ENCODE assay signal across 8 cellular contexts in the genomic region with DNA sequence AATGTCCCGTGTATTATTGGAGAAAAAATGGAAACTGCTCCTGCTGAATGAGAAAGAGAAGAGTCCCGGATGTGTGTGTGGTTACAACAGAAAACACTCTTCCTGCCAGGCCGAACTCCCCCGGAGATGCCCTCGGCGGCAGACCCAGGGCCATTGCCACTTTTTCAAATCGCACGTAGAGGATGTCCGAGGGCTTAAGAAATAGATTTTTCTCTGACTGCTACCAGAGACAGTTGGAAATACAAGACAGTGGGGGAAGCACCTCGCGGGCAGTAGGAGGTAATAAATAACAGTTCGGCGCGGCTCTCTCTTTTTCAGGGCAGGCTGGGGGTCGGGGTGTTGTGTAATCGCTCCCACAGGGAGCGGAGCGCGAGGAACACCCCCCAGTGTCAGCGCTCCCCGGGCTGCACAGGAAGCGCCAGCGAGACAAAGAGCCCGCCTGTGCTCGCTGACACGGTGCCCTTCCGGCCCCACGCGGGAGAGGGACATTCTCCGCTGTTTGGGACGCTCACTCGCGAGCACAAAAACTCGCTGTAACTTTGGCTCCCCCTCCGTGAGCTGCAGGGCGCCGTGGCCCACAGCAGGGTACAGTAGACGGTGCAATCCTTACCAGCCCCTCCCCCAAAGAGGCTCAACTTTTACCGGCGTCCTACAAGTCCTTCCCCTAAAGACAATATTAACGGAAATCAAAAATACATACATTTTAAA. TPM values are rescaled to one million over a fixed set of nuclear protein-coding genes. Genes with fewer than 3 reads are reported as not detected.
DNase-seq lines count a peak whose midpoint lies in the region; ATAC-seq and TF ChIP-seq lines count a peak whose summit lies in the region.

No MANE protein-coding gene starts in this region.

- TF ChIP-seq CTCF in A673 (conservative IDR thresholded peaks at IDR 0.05; ENCODE audit: low read depth, low read length): no peak

- H3K4me3 ChIP-seq in A673 (ENCODE audit: low read depth, low read length, poor library complexity, severe bottlenecking) (peak overlapping the region; percentile 78), ectodermal cell (ENCODE audit: insufficient read depth, low read depth, low read length) (peak overlapping the region; percentile 97)

- DNase-seq in A673 (ENCODE audit: low spot score): peak; percentile 88
- DNase-seq in NCI-H524 treated with DMSO at 0.1 percent for 48 hours (lab: John Stamatoyannopoulos, UW): peak; percentile 50
- peak; percentile 45 to 52 for DNase-seq in activated CD4-positive, alpha-beta T cell treated with anti-CD3 and anti-CD28 coated beads, Interleukin-2, amount 50 U/mL, for 4 hours
- peak; percentile 85 to 88 for DNase-seq in lung microvascular endothelial cell (ENCODE audit: low read depth in 2 of 2)
- DNase-seq in stimulated activated CD8-positive, alpha-beta memory T cell treated with anti-CD3 and anti-CD28 coated beads, Interleukin-12 subunit alpha, Interleukin-12 subunit beta, amount 100 ng/mL, for 1 hour (ENCODE audit: low read depth): peak; percentile 36

- POLR2A ChIA-PET in A673 (lab: Charles Lee; ENCODE audit: low non-redundant PET): interaction anchor here (0.7 kb wide), 3 partner anchors 98 to 263 kb away, joined by 4 to 9 read pairs (median 6); no protein-coding TSS in a partner anchor

- peaks cover 38% of the 10 kb centered on the region for H3K4me1 ChIP-seq in A673 (ENCODE audit: insufficient read depth, low read length, poor library complexity, severe bottlenecking)
- H3K4me1 ChIP-seq in ectodermal cell (ENCODE audit: control insufficient read depth, insufficient read depth, low read length): peaks cover 23% of the 10 kb centered on the region

- H3K36me3 ChIP-seq in A673 (ENCODE audit: insufficient read depth, low read length, poor library complexity, severe bottlenecking) (no peaks in the 10 kb centered on the region), ectodermal cell (ENCODE audit: control insufficient read depth, insufficient read depth, low read length) (no peaks in the 10 kb centered on the region)

- H3K27me3 ChIP-seq in A673 (replicated peaks; ENCODE audit: insufficient read depth, low read depth, low read length, poor library complexity): no peaks in the 10 kb centered on the region
- no peaks in the 10 kb centered on the region for H3K27me3 ChIP-seq in ectodermal cell (ENCODE audit: control insufficient read depth, insufficient read depth, low read length, poor library complexity, severe bottlenecking)

- CTCF ChIA-PET in A673 (lab: Charles Lee): no interaction called here

- intact Hi-C loops in A673 (cut with micrococcal nuclease; ENCODE audit: unreplicated experiment): loop anchor here (2.0 to 10.0 kb wide), 3 partner anchors 60 to 275 kb away; no protein-coding TSS in a partner anchor

- H3K27ac ChIP-seq in A673 (ENCODE audit: low read depth, low read length, poor library complexity, severe bottlenecking) (peak overlapping the region; percentile 96), ectodermal cell (ENCODE audit: insufficient read depth, low read depth, low read length, poor library complexity, severe bottlenecking) (peak overlapping the region; percentile 95)

- ATAC-seq in GM18517 (IDR thresholded peaks at IDR 0.05; ENCODE audit: unreplicated experiment): peak; percentile 71
- peak; percentile 69 for ATAC-seq in HG02981 (IDR thresholded peaks at IDR 0.05; ENCODE audit: unreplicated experiment)

- WGBS in ectodermal cell, 2 experiments: 0% methylated on average over 39 to 41 of the region's 41 CpGs

- BruUV-seq in A673 (replicated peaks; lab: Mats Ljungman, UMichigan): no TSS peak

- H3K9me3 ChIP-seq in A673 (ENCODE audit: low read depth, low read length, poor library complexity, severe bottlenecking) (no peaks in the 10 kb centered on the region), ectodermal cell (ENCODE audit: control insufficient read depth, low read length) (no peaks in the 10 kb centered on the region)

RNA-seq across cellular contexts. Expression of a gene that starts 1.1 kb away (rescaled TPM):
- total RNA-seq in A673 (2021) (41.2 and 41.4 TPM in 2 replicates), lung microvascular endothelial cell (45.3 and 58.1 TPM in 2 replicates)
- 68.2 TPM for polyA plus RNA-seq in ectodermal cell (2013, experiment 1 of 4)
- 67.9 TPM for polyA plus RNA-seq in ectodermal cell (2013, experiment 2 of 4)
- polyA plus RNA-seq in ectodermal cell (2013, experiment 3 of 4): 58.8 TPM
- 62.5 TPM for polyA plus RNA-seq in ectodermal cell (2013, experiment 4 of 4)

Comparison
In these comparisons a context has a peak if more than half of its experiments do, and no peak if none do; other contexts are left out.
1. Peak in every context shown above with its lines: DNase-seq, ATAC-seq, H3K4me3 ChIP-seq and H3K27ac ChIP-seq.
2. DNase-seq: peak in every context shown above with its lines; median percentile 88 in A673; 86 in lung microvascular endothelial cell; 50 in NCI-H524 treated with DMSO at 0.1 percent for 48 hours; 48 in activated CD4-positive, alpha-beta T cell treated with anti-CD3 and anti-CD28 coated beads, Interleukin-2, amount 50 U/mL, for 4 hours; 36 in stimulated activated CD8-positive, alpha-beta memory T cell treated with anti-CD3 and anti-CD28 coated beads, Interleukin-12 subunit alpha, Interleukin-12 subunit beta, amount 100 ng/mL, for 1 hour.